ENCODE assay signal across 1 cellular context in the genomic region with DNA sequence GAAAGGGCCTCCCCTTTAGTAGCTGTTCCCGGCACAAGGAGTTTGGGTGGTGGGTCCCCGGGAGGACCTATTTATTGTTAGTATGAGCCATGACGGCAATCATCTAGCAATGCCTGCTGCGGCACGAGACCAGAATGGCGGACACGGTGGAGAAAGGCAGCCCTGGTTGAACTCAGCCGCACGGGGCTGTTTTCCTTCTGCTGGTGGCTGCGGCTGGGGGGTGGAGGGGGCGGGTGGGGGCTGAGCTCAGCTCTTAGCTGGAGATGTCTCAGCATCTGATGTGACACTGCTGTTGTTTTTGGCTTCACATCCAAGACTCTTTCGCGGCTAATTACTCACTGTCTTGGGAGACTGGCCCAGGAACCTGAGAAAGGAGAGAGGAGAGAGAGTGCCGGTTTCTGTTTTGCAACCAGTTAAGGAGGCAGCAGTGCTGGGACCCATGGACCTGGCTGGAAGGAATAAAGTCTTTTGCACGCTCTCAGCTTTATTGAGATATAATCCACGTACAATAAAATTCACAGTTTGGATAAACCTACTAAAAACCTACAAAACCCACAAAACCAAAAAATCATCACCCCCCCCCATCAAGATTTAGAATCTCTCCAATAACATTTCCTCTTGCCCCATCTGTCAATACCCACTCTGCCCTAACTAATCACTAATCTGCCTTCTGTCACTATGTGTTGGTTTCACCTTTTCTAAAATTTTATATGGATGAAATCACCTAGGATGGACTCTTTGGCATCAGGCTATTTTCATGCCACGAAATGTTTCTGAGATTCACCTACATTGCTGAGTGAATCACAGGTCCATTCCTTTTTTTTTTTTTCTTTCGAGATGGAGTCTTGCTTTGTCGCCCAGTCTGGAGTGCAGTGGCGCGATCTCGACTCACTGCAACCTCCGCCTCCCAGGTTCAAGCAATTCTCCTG.
TF ChIP-seq lines count a peak whose summit lies in the region.

No MANE protein-coding gene starts in this region.

TF ChIP-seq in GM23338, 12 proteins besides CTCF, POLR2A, EP300 and RAD21 (continued from another document):
- TF ChIP-seq, protein P1, sequence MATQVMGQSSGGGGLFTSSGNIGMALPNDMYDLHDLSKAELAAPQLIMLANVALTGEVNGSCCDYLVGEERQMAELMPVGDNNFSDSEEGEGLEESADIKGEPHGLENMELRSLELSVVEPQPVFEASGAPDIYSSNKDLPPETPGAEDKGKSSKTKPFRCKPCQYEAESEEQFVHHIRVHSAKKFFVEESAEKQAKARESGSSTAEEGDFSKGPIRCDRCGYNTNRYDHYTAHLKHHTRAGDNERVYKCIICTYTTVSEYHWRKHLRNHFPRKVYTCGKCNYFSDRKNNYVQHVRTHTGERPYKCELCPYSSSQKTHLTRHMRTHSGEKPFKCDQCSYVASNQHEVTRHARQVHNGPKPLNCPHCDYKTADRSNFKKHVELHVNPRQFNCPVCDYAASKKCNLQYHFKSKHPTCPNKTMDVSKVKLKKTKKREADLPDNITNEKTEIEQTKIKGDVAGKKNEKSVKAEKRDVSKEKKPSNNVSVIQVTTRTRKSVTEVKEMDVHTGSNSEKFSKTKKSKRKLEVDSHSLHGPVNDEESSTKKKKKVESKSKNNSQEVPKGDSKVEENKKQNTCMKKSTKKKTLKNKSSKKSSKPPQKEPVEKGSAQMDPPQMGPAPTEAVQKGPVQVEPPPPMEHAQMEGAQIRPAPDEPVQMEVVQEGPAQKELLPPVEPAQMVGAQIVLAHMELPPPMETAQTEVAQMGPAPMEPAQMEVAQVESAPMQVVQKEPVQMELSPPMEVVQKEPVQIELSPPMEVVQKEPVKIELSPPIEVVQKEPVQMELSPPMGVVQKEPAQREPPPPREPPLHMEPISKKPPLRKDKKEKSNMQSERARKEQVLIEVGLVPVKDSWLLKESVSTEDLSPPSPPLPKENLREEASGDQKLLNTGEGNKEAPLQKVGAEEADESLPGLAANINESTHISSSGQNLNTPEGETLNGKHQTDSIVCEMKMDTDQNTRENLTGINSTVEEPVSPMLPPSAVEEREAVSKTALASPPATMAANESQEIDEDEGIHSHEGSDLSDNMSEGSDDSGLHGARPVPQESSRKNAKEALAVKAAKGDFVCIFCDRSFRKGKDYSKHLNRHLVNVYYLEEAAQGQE (IDR thresholded peaks at IDR 0.05; ENCODE audit: unreplicated experiment): no peak
- no peak for TF ChIP-seq JUNB (IDR thresholded peaks at IDR 0.05; ENCODE audit: unreplicated experiment)
- TF ChIP-seq EZH2 (IDR thresholded peaks at IDR 0.05; ENCODE audit: low read depth, unreplicated experiment): no peak
- no peak for TF ChIP-seq ZNF331 (CRISPR knock-in tag; IDR thresholded peaks at IDR 0.05; ENCODE audit: low read depth)
- no peak for TF ChIP-seq POLR2AphosphoS5 (IDR thresholded peaks at IDR 0.05; ENCODE audit: low read depth)
TF ChIP-seq in GM23338: peak in this region for 0.
